Comparison of ENCODE assay signal across 19 cellular contexts in genomic region chr2:235688511-235689426, GRCh38.
"Had no signal": no experiment of that assay in that cellular context is flagged by ENCODE, and none has a peak within 500 bp of the region (broad histone marks: within the 10 kb centered on the region; RNA-seq: fewer than 3 reads in every experiment).

No MANE protein-coding gene starts in this region.

- H3K27ac ChIP-seq: neural progenitor cell, parathyroid adenoma, SK-N-MC, spleen, testis, uterus, WERI-Rb-1 had no signal

- H3K4me2 ChIP-seq: neural progenitor cell had no signal

- ATAC-seq: activated CD8-positive, alpha-beta T cell treated with anti-CD3 and anti-CD28 coated beads, Interleukin-2, amount 10 ng/mL, durations not matched to agents 7 days and 5 days; right cardiac atrium; stimulated activated naive CD8-positive, alpha-beta T cell treated with anti-CD3 and anti-CD28 coated beads, Interleukin-15, Interleukin-2, amounts not matched to agents 100 U/mL and 50 U/mL, for 24 hours; T-cell had no signal

- H3K4me3 ChIP-seq: neural progenitor cell, SK-N-MC, spleen, testis, uterus had no signal

- H3K9ac ChIP-seq: neural progenitor cell, parathyroid adenoma had no signal

- H3K9me3 ChIP-seq: spleen, testis, uterus had no signal

- H3K9me3 Mint-ChIP-seq: activated T-helper 1 cell treated with anti-CD3 and anti-CD28 coated beads, Interleukin-12 subunit alpha, Interleukin-12 subunit beta, Interleukin-2, Interleukin-4 antibody, amounts not matched to agents 30 ng/mL and 10 ng/mL and 1 ng/mL, durations not matched to agents 14 hours and 24 hours and 36 hours; dendritic cell treated with granulocyte-macrophage colony-stimulating factor and Interleukin-4, amounts not matched to agents 40 ng/mL and 50 ng/mL, for 4 days; T-cell had no signal

- H3K27me3 ChIP-seq: neural progenitor cell, spleen, testis, uterus had no signal

- H3K36me3 Mint-ChIP-seq: T-cell had no signal

- H3K4me1 ChIP-seq: parathyroid adenoma, testis, uterus had no signal

- H3K36me3 ChIP-seq: neural progenitor cell, spleen, uterus had no signal

- H3K4me3 Mint-ChIP-seq: activated CD8-positive, alpha-beta T cell treated with anti-CD3 and anti-CD28 coated beads, Interleukin-2, amount 10 ng/mL, durations not matched to agents 7 days and 5 days; activated T-helper 1 cell treated with anti-CD3 and anti-CD28 coated beads, Interleukin-12 subunit alpha, Interleukin-12 subunit beta, Interleukin-2, Interleukin-4 antibody, amounts not matched to agents 30 ng/mL and 10 ng/mL and 1 ng/mL, durations not matched to agents 14 hours and 24 hours and 36 hours; dendritic cell treated with granulocyte-macrophage colony-stimulating factor and Interleukin-4, amounts not matched to agents 40 ng/mL and 50 ng/mL, for 4 days; neural progenitor cell; T-cell had no signal

- H2AFZ ChIP-seq: neural progenitor cell, parathyroid adenoma had no signal

- H3K27ac Mint-ChIP-seq: activated CD8-positive, alpha-beta T cell treated with anti-CD3 and anti-CD28 coated beads, Interleukin-2, amount 10 ng/mL, durations not matched to agents 7 days and 5 days; activated T-helper 1 cell treated with anti-CD3 and anti-CD28 coated beads, Interleukin-12 subunit alpha, Interleukin-12 subunit beta, Interleukin-2, Interleukin-4 antibody, amounts not matched to agents 30 ng/mL and 10 ng/mL and 1 ng/mL, durations not matched to agents 14 hours and 24 hours and 36 hours; dendritic cell treated with granulocyte-macrophage colony-stimulating factor and Interleukin-4, amounts not matched to agents 40 ng/mL and 50 ng/mL, for 4 days; neural progenitor cell; T-cell had no signal

- DNase-seq: activated CD4-positive, alpha-beta T cell treated with anti-CD3 and anti-CD28 coated beads for 4 hours; activated CD8-positive, alpha-beta memory T cell treated with anti-CD3 and anti-CD28 coated beads, Interleukin-2, amount 50 U/mL, for 48 hours; activated CD8-positive, alpha-beta T cell treated with anti-CD3 and anti-CD28 coated beads, Interleukin-2, amount 10 ng/mL, durations not matched to agents 7 days and 5 days; activated naive CD4-positive, alpha-beta T cell; central memory CD4-positive, alpha-beta T cell; spleen; stimulated activated CD4-positive, alpha-beta T cell treated with anti-CD3 and anti-CD28 coated beads, Interleukin-2, amount 100 ng/mL, for 24 hours; stimulated activated naive CD8-positive, alpha-beta T cell treated with anti-CD3 and anti-CD28 coated beads, Interleukin-15, Interleukin-2, amounts not matched to agents 100 U/mL and 50 U/mL, for 24 hours; T-cell; T1000; testis; uterus; WERI-Rb-1 had no signal
